ENCODE assay signal across 41 cellular contexts in genomic region chr18:10147752-10148151, GRCh38.
"Had no signal": no experiment of that assay in that cellular context is flagged by ENCODE, and none has a peak within 500 bp of the region (broad histone marks: within the 10 kb centered on the region; RNA-seq: fewer than 3 reads in every experiment).

No MANE protein-coding gene starts in this region.

- H3K4me1 Mint-ChIP-seq: activated naive CD4-positive, alpha-beta T cell treated with anti-CD3 and anti-CD28 coated beads, Interleukin-2, amount 10 ng/mL, durations not matched to agents 7 days and 5 days; activated naive CD4-positive, alpha-beta T cell treated with anti-CD3 and anti-CD28 coated beads, Interleukin-2, amount 50 U/mL, for 24 hours; activated naive CD8-positive, alpha-beta T cell treated with anti-CD3 and anti-CD28 coated beads for 36 hours; activated naive CD8-positive, alpha-beta T cell treated with anti-CD3 and anti-CD28 coated beads, Interleukin-2, amount 10 ng/mL, durations not matched to agents 7 days and 5 days; activated naive CD8-positive, alpha-beta T cell treated with anti-CD3 and anti-CD28 coated beads, Interleukin-2, amount 50 U/mL, for 24 hours; activated T-helper 17 cell treated with anti-CD3 and anti-CD28 coated beads, Interleukin-2, amount 50 U/mL, for 72 hours; central memory CD8-positive, alpha-beta T cell had no signal

- H3K27ac Mint-ChIP-seq: activated naive CD4-positive, alpha-beta T cell treated with anti-CD3 and anti-CD28 coated beads for 36 hours; activated naive CD4-positive, alpha-beta T cell treated with anti-CD3 and anti-CD28 coated beads, Interleukin-2, amount 10 ng/mL, durations not matched to agents 7 days and 5 days; activated naive CD4-positive, alpha-beta T cell treated with anti-CD3 and anti-CD28 coated beads, Interleukin-2, amount 50 U/mL, for 24 hours; activated naive CD4-positive, alpha-beta T cell treated with anti-CD3 and anti-CD28 coated beads, Interleukin-2, amount 50 U/mL, for 72 hours; activated naive CD8-positive, alpha-beta T cell; activated naive CD8-positive, alpha-beta T cell treated with anti-CD3 and anti-CD28 coated beads for 36 hours; activated naive CD8-positive, alpha-beta T cell treated with anti-CD3 and anti-CD28 coated beads, Interleukin-2, amount 10 ng/mL, durations not matched to agents 7 days and 5 days; activated naive CD8-positive, alpha-beta T cell treated with anti-CD3 and anti-CD28 coated beads, Interleukin-2, amount 50 U/mL, for 24 hours; activated T-cell treated with anti-CD3 and anti-CD28 coated beads, Interleukin-2, amount 50 U/mL, for 24 hours; activated T-cell treated with anti-CD3 and anti-CD28 coated beads, Interleukin-2, amount 50 U/mL, for 72 hours; activated T-helper 1 cell treated with anti-CD3 and anti-CD28 coated beads, Interleukin-12 subunit alpha, Interleukin-12 subunit beta, Interleukin-2, Interleukin-4 antibody, amounts not matched to agents 30 ng/mL and 10 ng/mL and 1 ng/mL, durations not matched to agents 14 hours and 24 hours and 36 hours; activated T-helper 17 cell treated with anti-CD3 and anti-CD28 coated beads, Interleukin-2, amount 50 U/mL, for 72 hours; activated T-helper 2 cell treated with anti-CD3 and anti-CD28 coated beads, Interferon-gamma antibody, Interleukin-2, Interleukin-4, amounts not matched to agents 10 μg/mL and 5 μg/mL and 100 μg/mL, durations not matched to agents 14 hours and 24 hours and 36 hours; brain had no signal

- H3K36me3 ChIP-seq: adrenal gland, ascending aorta, brain microvascular endothelial cell, breast epithelium, cardiac muscle cell had no signal

- H3K9me3 Mint-ChIP-seq: activated T-cell treated with anti-CD3 and anti-CD28 coated beads, Interleukin-2, amount 50 U/mL, for 4 hours; brain had no signal

- H3K4me3 ChIP-seq: adrenal gland, ascending aorta, body of pancreas, breast epithelium, cardiac muscle cell had no signal

- H3K4me3 Mint-ChIP-seq: activated naive CD4-positive, alpha-beta T cell treated with anti-CD3 and anti-CD28 coated beads for 36 hours; activated naive CD4-positive, alpha-beta T cell treated with anti-CD3 and anti-CD28 coated beads, Interleukin-2, amount 10 ng/mL, durations not matched to agents 7 days and 5 days; activated naive CD4-positive, alpha-beta T cell treated with anti-CD3 and anti-CD28 coated beads, Interleukin-2, amount 50 U/mL, for 24 hours; activated naive CD8-positive, alpha-beta T cell; activated naive CD8-positive, alpha-beta T cell treated with anti-CD3 and anti-CD28 coated beads for 36 hours; activated naive CD8-positive, alpha-beta T cell treated with anti-CD3 and anti-CD28 coated beads, Interleukin-2, amount 10 ng/mL, durations not matched to agents 7 days and 5 days; activated naive CD8-positive, alpha-beta T cell treated with anti-CD3 and anti-CD28 coated beads, Interleukin-2, amount 50 U/mL, for 24 hours; activated T-cell treated with anti-CD3 and anti-CD28 coated beads, Interleukin-2, amount 50 U/mL, for 24 hours; activated T-cell treated with anti-CD3 and anti-CD28 coated beads, Interleukin-2, amount 50 U/mL, for 4 hours; activated T-cell treated with anti-CD3 and anti-CD28 coated beads, Interleukin-2, amount 50 U/mL, for 72 hours; activated T-helper 1 cell treated with anti-CD3 and anti-CD28 coated beads, Interleukin-12 subunit alpha, Interleukin-12 subunit beta, Interleukin-2, Interleukin-4 antibody, amounts not matched to agents 30 ng/mL and 10 ng/mL and 1 ng/mL, durations not matched to agents 14 hours and 24 hours and 36 hours; activated T-helper 17 cell treated with anti-CD3 and anti-CD28 coated beads, Interleukin-2, amount 50 U/mL, for 72 hours; brain; central memory CD8-positive, alpha-beta T cell had no signal

- DNase-seq: activated effector memory CD4-positive, alpha-beta T cell treated with anti-CD3 and anti-CD28 coated beads, Interleukin-2, amount 50 U/mL, for 16 hours; activated effector memory CD4-positive, alpha-beta T cell treated with Interleukin-2 at 50 U/mL for 16 hours; activated gamma-delta T cell; activated gamma-delta T cell treated with Interleukin-2 at 50 U/mL for 16 hours; activated naive CD4-positive, alpha-beta T cell; activated naive CD4-positive, alpha-beta T cell treated with anti-CD3 and anti-CD28 coated beads for 36 hours; activated naive CD4-positive, alpha-beta T cell treated with anti-CD3 and anti-CD28 coated beads, Interleukin-2, amount 10 ng/mL, durations not matched to agents 7 days and 5 days; activated naive CD4-positive, alpha-beta T cell treated with anti-CD3 and anti-CD28 coated beads, Interleukin-2, amount 50 U/mL, for 16 hours; activated naive CD4-positive, alpha-beta T cell treated with Interleukin-2 at 50 U/mL for 16 hours; activated naive CD8-positive, alpha-beta T cell treated with anti-CD3 and anti-CD28 coated beads for 36 hours; activated naive CD8-positive, alpha-beta T cell treated with anti-CD3 and anti-CD28 coated beads, Interleukin-2, amount 10 ng/mL, durations not matched to agents 7 days and 5 days; activated naive CD8-positive, alpha-beta T cell treated with anti-CD3 and anti-CD28 coated beads, Interleukin-2, amount 50 U/mL, for 24 hours; activated T-cell treated with anti-CD3 and anti-CD28 coated beads for 4 hours; activated T-cell treated with anti-CD3 and anti-CD28 coated beads, Interleukin-2, amount 50 U/mL, for 1 hour; activated T-cell treated with anti-CD3 and anti-CD28 coated beads, Interleukin-2, amount 50 U/mL, for 24 hours; activated T-cell treated with anti-CD3 and anti-CD28 coated beads, Interleukin-2, amount 50 U/mL, for 4 hours; activated T-cell treated with anti-CD3 and anti-CD28 coated beads, Interleukin-2, amount 50 U/mL, for 48 hours; activated T-cell treated with anti-CD3 and anti-CD28 coated beads, Interleukin-2, amount 50 U/mL, for 72 hours; adrenal gland; amniotic stem cell; amygdala; anterior cingulate cortex; aorta; body of pancreas; brain microvascular endothelial cell; caudate nucleus; central memory CD4-positive, alpha-beta T cell; cerebellar nuclear complex had no signal

- H3K27me3 ChIP-seq: adrenal gland, ascending aorta, body of pancreas, brain microvascular endothelial cell, breast epithelium, cardiac muscle cell had no signal

- H3K9me3 ChIP-seq: adrenal gland, ascending aorta, body of pancreas, breast epithelium had no signal

- H3K27ac ChIP-seq: adrenal gland, ascending aorta, body of pancreas, brain microvascular endothelial cell, breast epithelium, cardiac muscle cell had no signal

- H3K4me1 ChIP-seq: adrenal gland, breast epithelium had no signal

- FAIRE-seq: astrocyte, bronchial epithelial cell had no signal

- H3K36me3 Mint-ChIP-seq: activated naive CD4-positive, alpha-beta T cell treated with anti-CD3 and anti-CD28 coated beads, Interleukin-2, amount 10 ng/mL, durations not matched to agents 7 days and 5 days; activated naive CD4-positive, alpha-beta T cell treated with anti-CD3 and anti-CD28 coated beads, Interleukin-2, amount 50 U/mL, for 24 hours; activated naive CD4-positive, alpha-beta T cell treated with anti-CD3 and anti-CD28 coated beads, Interleukin-2, amount 50 U/mL, for 72 hours; activated naive CD8-positive, alpha-beta T cell; activated naive CD8-positive, alpha-beta T cell treated with anti-CD3 and anti-CD28 coated beads for 36 hours; activated naive CD8-positive, alpha-beta T cell treated with anti-CD3 and anti-CD28 coated beads, Interleukin-2, amount 10 ng/mL, durations not matched to agents 7 days and 5 days; brain had no signal

- H3K27me3 Mint-ChIP-seq: activated naive CD8-positive, alpha-beta T cell; activated naive CD8-positive, alpha-beta T cell treated with anti-CD3 and anti-CD28 coated beads for 36 hours; activated naive CD8-positive, alpha-beta T cell treated with anti-CD3 and anti-CD28 coated beads, Interleukin-2, amount 10 ng/mL, durations not matched to agents 7 days and 5 days; activated naive CD8-positive, alpha-beta T cell treated with anti-CD3 and anti-CD28 coated beads, Interleukin-2, amount 50 U/mL, for 24 hours; brain had no signal
